8 cellular contexts compared by ENCODE assay signal in the genomic region with DNA sequence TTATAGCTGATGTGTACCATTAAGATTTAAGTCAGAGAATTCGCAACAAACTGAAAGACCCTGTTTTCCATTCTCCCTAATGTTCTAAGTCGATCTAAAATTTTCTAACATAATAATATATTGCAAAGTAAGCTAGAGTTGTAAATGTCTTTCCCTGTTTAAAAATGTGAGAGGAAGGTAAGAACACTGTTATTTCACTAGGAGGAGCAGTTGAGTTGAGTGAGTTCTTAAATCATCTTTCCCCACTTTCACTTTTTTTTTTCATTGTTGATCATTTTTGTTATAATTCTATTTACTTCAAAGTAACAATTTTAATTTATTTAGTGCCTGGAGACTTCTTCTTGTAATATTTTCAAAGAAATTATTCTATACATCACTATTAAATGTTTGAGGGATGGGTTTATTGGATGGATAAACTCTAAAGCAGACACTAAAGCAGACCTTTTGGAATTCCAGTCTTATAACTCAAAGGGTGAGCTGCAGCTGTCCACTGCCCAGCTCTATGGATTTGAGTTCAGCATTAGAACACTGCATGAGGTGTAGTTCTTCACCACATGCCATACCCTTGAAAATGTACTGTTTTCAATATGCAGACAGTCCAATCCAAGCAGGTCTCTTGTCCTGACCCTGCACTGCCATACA.
A peak's percentile ranks its signal among the peaks of the same experiment; 100 is the strongest.
DNase-seq lines count a peak whose midpoint lies in the region; ATAC-seq and TF ChIP-seq lines count a peak whose summit lies in the region.

No MANE protein-coding gene starts in this region.

- peak overlapping the region; percentile 69 for H3K27ac ChIP-seq in A673 (ENCODE audit: low read depth, low read length, poor library complexity, severe bottlenecking)

- BruUV-seq in A673 (replicated peaks; lab: Mats Ljungman, UMichigan): no TSS peak

- H3K9me3 ChIP-seq in A673 (ENCODE audit: low read depth, low read length, poor library complexity, severe bottlenecking) (no peaks in the 10 kb centered on the region), endocrine pancreas (ENCODE audit: control insufficient read depth, low read length) (no peaks in the 10 kb centered on the region)

- CTCF ChIA-PET in A673 (lab: Charles Lee): interaction anchor here (1.0 kb wide), 1 partner anchor 784 kb away, joined by 3 read pairs; no protein-coding TSS in a partner anchor

- H3K36me3 Mint-ChIP-seq in progenitor cell of endocrine pancreas (ENCODE audit: insufficient read depth): peaks cover 3% of the 10 kb centered on the region

- peak overlapping the region; percentile 33 for H3K9ac ChIP-seq in endocrine pancreas (ENCODE audit: control insufficient read depth, insufficient read depth, low read length)

- H3K4me1 ChIP-seq in A673 (ENCODE audit: insufficient read depth, low read length, poor library complexity, severe bottlenecking) (peaks cover 91% of the 10 kb centered on the region), endocrine pancreas (ENCODE audit: control insufficient read depth, insufficient read depth, low read length) (peaks cover 9% of the 10 kb centered on the region)

- POLR2A ChIA-PET in A673 (lab: Charles Lee; ENCODE audit: low non-redundant PET): interaction anchor here (0.6 kb wide), 1 partner anchor 39 kb away, joined by 3 read pairs; no protein-coding TSS in a partner anchor

- H3K36me3 ChIP-seq in A673 (ENCODE audit: insufficient read depth, low read length, poor library complexity, severe bottlenecking) (no peaks in the 10 kb centered on the region), endocrine pancreas (ENCODE audit: control insufficient read depth, insufficient read depth, low read length) (no peaks in the 10 kb centered on the region)

- H3K9me3 Mint-ChIP-seq in progenitor cell of endocrine pancreas (ENCODE audit: low read depth): no peaks in the 10 kb centered on the region

- intact Hi-C loops in A673 (cut with micrococcal nuclease; ENCODE audit: unreplicated experiment): loop anchor here (1.0 to 5.0 kb wide), 2 partner anchors 554 to 701 kb away; no protein-coding TSS in a partner anchor

- no peak overlapping the region for H3K27ac Mint-ChIP-seq in progenitor cell of endocrine pancreas

- peak; percentile 62 for DNase-seq in A673 (ENCODE audit: low spot score)
- DNase-seq in NCI-H69 (lab: John Stamatoyannopoulos, UW): peak; percentile 38
- DNase-seq in progenitor cell of endocrine pancreas (ENCODE audit: low spot score, unreplicated experiment): no peak
- DNase-seq in activated CD4-positive, alpha-beta T cell treated with anti-CD3 and anti-CD28 coated beads for 48 hours: no peak
- no peak for DNase-seq in middle frontal gyrus (ENCODE audit: extremely low spot score, low spot score)

- H3K27me3 Mint-ChIP-seq in progenitor cell of endocrine pancreas: no peaks in the 10 kb centered on the region

- H3K4me3 Mint-ChIP-seq in progenitor cell of endocrine pancreas (ENCODE audit: low read depth): no peak overlapping the region

- TF ChIP-seq CTCF in A673 (conservative IDR thresholded peaks at IDR 0.05; ENCODE audit: low read depth, low read length) (peak; percentile 76), GM12874 (IDR thresholded peaks at IDR 0.05; ENCODE audit: insufficient read depth, low read depth, low read length) (0 out of 2 replicates have a peak, but pooled peaks have one; percentile 11), progenitor cell of endocrine pancreas (IDR thresholded peaks at IDR 0.05; ENCODE audit: unreplicated experiment) (peak; percentile 67)

- H3K27me3 ChIP-seq in A673 (replicated peaks; ENCODE audit: insufficient read depth, low read depth, low read length, poor library complexity) (no peaks in the 10 kb centered on the region), endocrine pancreas (ENCODE audit: control insufficient read depth, insufficient read depth, low read length) (no peaks in the 10 kb centered on the region)

- no peak for ATAC-seq in GM18868 (IDR thresholded peaks at IDR 0.05; ENCODE audit: unreplicated experiment)

- peaks cover 11% of the 10 kb centered on the region for H3K4me1 Mint-ChIP-seq in progenitor cell of endocrine pancreas (ENCODE audit: low read depth)

- H3K4me3 ChIP-seq in A673 (ENCODE audit: low read depth, low read length, poor library complexity, severe bottlenecking) (no peak overlapping the region), endocrine pancreas (ENCODE audit: control insufficient read depth, insufficient read depth, low read length) (no peak overlapping the region)

Comparison
In these comparisons a context has a peak if more than half of its experiments do, and no peak if none do; other contexts are left out.
1. DNase-seq: peak in A673 (single experiment) and NCI-H69 (single experiment); none in progenitor cell of endocrine pancreas (single experiment), activated CD4-positive, alpha-beta T cell treated with anti-CD3 and anti-CD28 coated beads for 48 hours (single experiment) and middle frontal gyrus (single experiment).
2. CTCF ChIP-seq: peak in every context shown above with its lines; median percentile 76 in A673; 67 in progenitor cell of endocrine pancreas; 11 in GM12874.